In genomic region chr13:62837895-62838294, GRCh38 we compare ENCODE assay signal across 14 cellular contexts.
A peak's percentile ranks its signal among the peaks of the same experiment; 100 is the strongest.
DNase-seq lines count a peak whose midpoint lies in the region; TF ChIP-seq lines count a peak whose summit lies in the region.
"Had no signal": no experiment of that assay in that cellular context is flagged by ENCODE, and none has a peak within 500 bp of the region (broad histone marks: within the 10 kb centered on the region; RNA-seq: fewer than 3 reads in every experiment).

No MANE protein-coding gene starts in this region.

- H3K4me3 ChIP-seq in adipocyte (ENCODE audit: low read length) (no peak overlapping the region), epithelial cell of esophagus (ENCODE audit: low read length) (no peak overlapping the region), mesenchymal stem cell (ENCODE audit: insufficient read depth in 1 of 2, low read depth in 1 of 2, low read length in 2 of 2) (no peak overlapping the region), tibial nerve (no peak overlapping the region)
- H3K4me3 ChIP-seq: BLaER1 had no signal

- no peak overlapping the region for H2AFZ ChIP-seq in mesenchymal stem cell (ENCODE audit: low read depth, low read length)

- H3K9me3 ChIP-seq in adipocyte (ENCODE audit: control insufficient read depth, low read length) = no peaks in the 10 kb centered on the region
- H3K9me3 ChIP-seq in mesenchymal stem cell (ENCODE audit: control insufficient read depth, low read length) = no peaks in the 10 kb centered on the region
- H3K9me3 ChIP-seq in tibial nerve = no peaks in the 10 kb centered on the region
- H3K9me3 ChIP-seq: BLaER1 had no signal

- TF ChIP-seq EP300 in tibial nerve (IDR thresholded peaks at IDR 0.05) = no peak

- no peak overlapping the region for H3K4ac ChIP-seq in mesenchymal stem cell (ENCODE audit: low read depth in 1 of 2, low read length in 2 of 2)

- no peaks in the 10 kb centered on the region for H3K4me1 Mint-ChIP-seq in T-helper 2 cell treated with Interferon-gamma antibody and Interleukin-4, amounts not matched to agents 5 μg/mL and 100 μg/mL, for 36 hours (ENCODE audit: low read depth)

- H2BK15ac ChIP-seq in mesenchymal stem cell (ENCODE audit: low read depth, poor library complexity, severe bottlenecking) = no peak overlapping the region

- H3K9ac ChIP-seq in adipocyte (ENCODE audit: low read length) (no peak overlapping the region), mesenchymal stem cell (ENCODE audit: low read length) (no peak overlapping the region)
- H3K9ac ChIP-seq: BLaER1 had no signal

- H2BK120ac ChIP-seq in mesenchymal stem cell (ENCODE audit: low read depth, low read length) = no peak overlapping the region

- 40% methylated on average over 1 of the region's 2 CpGs for WGBS in mesenchymal stem cell
- WGBS in tibial nerve, 2 donors = 72 to 87% methylated on average over 2 of the region's 2 CpGs

- H3K36me3 ChIP-seq in adipocyte (ENCODE audit: control insufficient read depth, insufficient read depth, low read length, severe bottlenecking) (no peaks in the 10 kb centered on the region), mesenchymal stem cell (ENCODE audit: control insufficient read depth in 1 of 2, insufficient read depth in 2 of 2, low read depth in 1 of 2, low read length in 2 of 2) (no peaks in the 10 kb centered on the region), tibial nerve (no peaks in the 10 kb centered on the region)
- H3K36me3 ChIP-seq: BLaER1 had no signal

- no peak overlapping the region for H3K4me2 ChIP-seq in mesenchymal stem cell (ENCODE audit: low read length, poor library complexity, severe bottlenecking)
- H3K4me2 ChIP-seq: BLaER1 had no signal

- no peaks in the 10 kb centered on the region for H3K27me3 Mint-ChIP-seq in T-helper 2 cell treated with Interferon-gamma antibody and Interleukin-4, amounts not matched to agents 5 μg/mL and 100 μg/mL, for 36 hours (ENCODE audit: low read depth)

- no peak overlapping the region for H2AK5ac ChIP-seq in mesenchymal stem cell (ENCODE audit: low read length, severe bottlenecking)

- H3K4me3 Mint-ChIP-seq in T-helper 2 cell treated with Interferon-gamma antibody and Interleukin-4, amounts not matched to agents 5 μg/mL and 100 μg/mL, for 36 hours = no peak overlapping the region

- H3K79me1 ChIP-seq in mesenchymal stem cell (replicated peaks; ENCODE audit: low read length, poor library complexity, severe bottlenecking) = no peaks in the 10 kb centered on the region

- no peak overlapping the region for H3K18ac ChIP-seq in mesenchymal stem cell (ENCODE audit: low read depth in 1 of 2, low read length in 2 of 2)

- H2BK12ac ChIP-seq in mesenchymal stem cell (ENCODE audit: low read length in 2 of 2) = no peak overlapping the region

- H4K91ac ChIP-seq in mesenchymal stem cell (ENCODE audit: low read length) = no peak overlapping the region

- no peaks in the 10 kb centered on the region for H3K4me1 ChIP-seq in adipocyte (ENCODE audit: control insufficient read depth, insufficient read depth, low read length)
- H3K4me1 ChIP-seq in mesenchymal stem cell (ENCODE audit: control insufficient read depth, insufficient read depth, low read depth, low read length) = no peaks in the 10 kb centered on the region
- H3K4me1 ChIP-seq in tibial nerve = no peaks in the 10 kb centered on the region
- H3K4me1 ChIP-seq: BLaER1 had no signal

- TF ChIP-seq POLR2A in tibial nerve (IDR thresholded peaks at IDR 0.05) = no peak

- H3K14ac ChIP-seq in mesenchymal stem cell (ENCODE audit: low read length in 2 of 2) = no peak overlapping the region

- no peaks in the 10 kb centered on the region for H3K27me3 ChIP-seq in adipocyte (replicated peaks; ENCODE audit: control insufficient read depth, insufficient read depth, low read length)
- no peaks in the 10 kb centered on the region for H3K27me3 ChIP-seq in mesenchymal stem cell (ENCODE audit: control insufficient read depth in 1 of 2, insufficient read depth in 1 of 2, low read length in 2 of 2)
- H3K27me3 ChIP-seq in tibial nerve = no peaks in the 10 kb centered on the region
- H3K27me3 ChIP-seq: BLaER1 had no signal

- H3K9me3 Mint-ChIP-seq in T-helper 2 cell treated with Interferon-gamma antibody and Interleukin-4, amounts not matched to agents 5 μg/mL and 100 μg/mL, for 36 hours = no peaks in the 10 kb centered on the region

- no peaks in the 10 kb centered on the region for H3K36me3 Mint-ChIP-seq in T-helper 2 cell treated with Interferon-gamma antibody and Interleukin-4, amounts not matched to agents 5 μg/mL and 100 μg/mL, for 36 hours (ENCODE audit: low read depth)

- TF ChIP-seq CTCF in epithelial cell of esophagus (IDR thresholded peaks at IDR 0.05; ENCODE audit: insufficient read depth, low read depth, low read length, missing control alignments) (no peak), tibial nerve (IDR thresholded peaks at IDR 0.05) (no peak)

- H3K27ac Mint-ChIP-seq in T-helper 2 cell treated with Interferon-gamma antibody and Interleukin-4, amounts not matched to agents 5 μg/mL and 100 μg/mL, for 36 hours = no peak overlapping the region

- no peak overlapping the region for H4K8ac ChIP-seq in mesenchymal stem cell (ENCODE audit: low read length)

- no peak overlapping the region for H2BK5ac ChIP-seq in mesenchymal stem cell (ENCODE audit: low read depth, low read length, poor library complexity, severe bottlenecking)

- no peak overlapping the region for H3K27ac ChIP-seq in mesenchymal stem cell (ENCODE audit: low read length, poor library complexity, severe bottlenecking)
- H3K27ac ChIP-seq in tibial nerve = no peak overlapping the region
- H3K27ac ChIP-seq: BLaER1 had no signal

- peak; percentile 37 for DNase-seq in HS-5 (ENCODE audit: low read depth)
- DNase-seq in adipocyte (ENCODE audit: low read depth) = peak; percentile 74
- DNase-seq in epithelial cell of esophagus (ENCODE audit: low read depth) = peak; percentile 14
- DNase-seq in mesenchymal stem cell = peak; percentile 21
- no peak for DNase-seq in stimulated activated naive CD4-positive, alpha-beta T cell (lab: John Stamatoyannopoulos, UW)
- DNase-seq in T-helper 2 cell treated with Interferon-gamma antibody and Interleukin-4, amounts not matched to agents 5 μg/mL and 100 μg/mL, for 36 hours (ENCODE audit: low spot score) = no peak
- no peak for DNase-seq in tibial nerve (ENCODE audit: low spot score in 2 of 2)
- DNase-seq: H7, Karpas-422, NCI-H1417, NCI-H2081 treated with DMSO at 0.1 percent for 48 hours, NCI-H345, SHP77 had no signal

- no peak overlapping the region for H3K23ac ChIP-seq in mesenchymal stem cell (ENCODE audit: low read length in 2 of 2)

Comparison
In these comparisons a context has a peak if more than half of its experiments do, and no peak if none do; other contexts are left out.
1. DNase-seq: peak in HS-5 (single experiment), adipocyte (single experiment), epithelial cell of esophagus (single experiment) and mesenchymal stem cell (single experiment); none in stimulated activated naive CD4-positive, alpha-beta T cell (0 of 6), T-helper 2 cell treated with Interferon-gamma antibody and Interleukin-4, amounts not matched to agents 5 μg/mL and 100 μg/mL, for 36 hours (single experiment) and tibial nerve (0 of 2).